8 cellular contexts compared by ENCODE assay signal in genomic region chr2:222424729-222425671, GRCh38. TPM values are rescaled to one million over a fixed set of nuclear protein-coding genes. Genes with fewer than 3 reads are reported as not detected.
DNase-seq lines count a peak whose midpoint lies in the region; ATAC-seq lines count a peak whose summit lies in the region.

No MANE protein-coding gene starts in this region.

- ATAC-seq in GM21529 (IDR thresholded peaks at IDR 0.05; ENCODE audit: unreplicated experiment) (peak; percentile 22), HG02938 (IDR thresholded peaks at IDR 0.05; ENCODE audit: unreplicated experiment) (no peak)

- peak overlapping the region; percentile 58 for H3K27ac ChIP-seq in angular gyrus (ENCODE audit: low read depth, low read length)

- peak; percentile 81 for DNase-seq in G401 (ENCODE audit: low spot score)
- peak; percentile 16 for DNase-seq in NCI-H69 (lab: John Stamatoyannopoulos, UW)
- peak; percentile 49 for DNase-seq in iPS-NIHi11 (ENCODE audit: low spot score)
- peak; percentile 10 for DNase-seq in stimulated activated CD4-positive, alpha-beta T cell treated with anti-CD3 and anti-CD28 coated beads, Interleukin-2, amount 100 ng/mL, for 48 hours
- DNase-seq in NOMO-1 treated with dmso at 0.1 percent for 144 hours (lab: John Stamatoyannopoulos, UW; ENCODE audit: unreplicated experiment) = no peak

- in situ Hi-C loops in G401 (cut with HindIII; ENCODE audit: low sequenced_read_pairs) = no loop called here

RNA-seq across cellular contexts. Expression of gene SGPP2, which starts 0.7 kb away (rescaled TPM):
- not detected in 2 replicates for total RNA-seq in G401 (2014; rRNA removed; shearing (Covaris generic))
